ENCODE assay signal across 19 cellular contexts in the genomic region with DNA sequence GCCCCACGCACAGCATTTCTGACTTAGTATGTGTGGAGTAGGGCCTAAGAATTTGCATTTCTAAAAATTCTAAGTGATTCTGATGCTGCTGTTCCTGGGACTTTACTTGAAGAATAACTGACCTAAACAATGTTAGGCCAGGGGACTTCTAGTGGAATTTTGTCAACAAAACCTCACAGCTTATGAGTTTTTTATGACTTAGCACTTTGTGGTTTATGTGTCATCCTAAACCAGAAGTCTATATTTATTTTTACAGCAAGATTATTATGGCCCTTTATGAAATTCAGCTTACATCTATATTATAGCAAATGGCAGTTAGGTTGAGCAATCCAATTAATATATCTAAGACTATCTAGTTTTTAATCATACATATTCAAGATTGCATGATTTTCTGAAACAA. TPM values are rescaled to one million over a fixed set of nuclear protein-coding genes. Genes with fewer than 3 reads are reported as not detected.
DNase-seq lines count a peak whose midpoint lies in the region; ATAC-seq and TF ChIP-seq lines count a peak whose summit lies in the region.
"Had no signal": no experiment of that assay in that cellular context is flagged by ENCODE, and none has a peak within 500 bp of the region (broad histone marks: within the 10 kb centered on the region; RNA-seq: fewer than 3 reads in every experiment).

No MANE protein-coding gene starts in this region.

- H3K4me1 Mint-ChIP-seq in effector memory CD8-positive, alpha-beta T cell (ENCODE audit: low read depth in 2 of 2), result no peaks in the 10 kb centered on the region
- H3K4me1 Mint-ChIP-seq: activated CD4-positive, alpha-beta T cell treated with anti-CD3 and anti-CD28 coated beads, Interleukin-2, amount 10 ng/mL, durations not matched to agents 7 days and 5 days; CD8-positive, alpha-beta memory T cell; nephron had no signal

- H3K4me2 ChIP-seq in smooth muscle cell, result peak overlapping the region; percentile 23

- no peak for TF ChIP-seq EP300 in tibial nerve (IDR thresholded peaks at IDR 0.05)

- WGBS in smooth muscle cell (ENCODE audit: low lambda C conversion rate), result 83% methylated on average over 1 of the region's 1 CpG
- WGBS in tibial nerve, 2 donors, result 95 to 100% methylated on average over 1 of the region's 1 CpG

- H3K27ac Mint-ChIP-seq in effector memory CD8-positive, alpha-beta T cell, result no peak overlapping the region
- H3K27ac Mint-ChIP-seq: activated CD4-positive, alpha-beta T cell treated with anti-CD3 and anti-CD28 coated beads, Interleukin-2, amount 10 ng/mL, durations not matched to agents 7 days and 5 days; CD8-positive, alpha-beta memory T cell; nephron; T-helper 2 cell treated with Interferon-gamma antibody and Interleukin-4, amounts not matched to agents 5 μg/mL and 100 μg/mL, for 36 hours had no signal

- H3K27me3 ChIP-seq in smooth muscle cell (ENCODE audit: low read depth) (peaks cover 7% of the 10 kb centered on the region), tibial nerve (no peaks in the 10 kb centered on the region)
- H3K27me3 ChIP-seq: heart left ventricle, Peyer's patch, right lobe of liver had no signal

- no peak overlapping the region for H3K4me3 ChIP-seq in epithelial cell of esophagus (ENCODE audit: low read length)
- no peak overlapping the region for H3K4me3 ChIP-seq in smooth muscle cell
- H3K4me3 ChIP-seq in tibial nerve, result no peak overlapping the region
- H3K4me3 ChIP-seq: heart left ventricle, Peyer's patch, right lobe of liver had no signal

- no peaks in the 10 kb centered on the region for H3F3A ChIP-seq in smooth muscle cell (ENCODE audit: low read depth)

- peak; percentile 67 for ATAC-seq in GM18868 (IDR thresholded peaks at IDR 0.05; ENCODE audit: unreplicated experiment)
- no peak for ATAC-seq in effector memory CD8-positive, alpha-beta T cell (replicated peaks)
- ATAC-seq: heart left ventricle, left lobe of liver, right lobe of liver had no signal

- H3K27me3 Mint-ChIP-seq in effector memory CD8-positive, alpha-beta T cell, result peaks cover 13 to 33% of the 10 kb centered on the region in 2 donors

- no peaks in the 10 kb centered on the region for H4K20me1 ChIP-seq in smooth muscle cell (ENCODE audit: low read depth)

- H3K79me2 ChIP-seq in smooth muscle cell (ENCODE audit: low read depth), result no peaks in the 10 kb centered on the region

- TF ChIP-seq POLR2A in tibial nerve (IDR thresholded peaks at IDR 0.05), result no peak

- no peak overlapping the region for H2AFZ ChIP-seq in smooth muscle cell (ENCODE audit: low read depth)

- peak; percentile 58 for DNase-seq in MV-4-11 (lab: John Stamatoyannopoulos, UW)
- peak; percentile 17 for DNase-seq in epithelial cell of esophagus (ENCODE audit: low read depth)
- DNase-seq in smooth muscle cell (lab: John Stamatoyannopoulos, UW; ENCODE audit: unreplicated experiment), result no peak
- DNase-seq in effector memory CD8-positive, alpha-beta T cell, result no peak
- no peak for DNase-seq in cardiac septum (ENCODE audit: low spot score)
- DNase-seq in tibial nerve (ENCODE audit: low spot score in 2 of 2), result no peak
- DNase-seq: activated CD4-positive, alpha-beta T cell treated with anti-CD3 and anti-CD28 coated beads, Interleukin-2, amount 10 ng/mL, durations not matched to agents 7 days and 5 days; aorta; CD8-positive, alpha-beta memory T cell; effector CD4-positive, alpha-beta T cell; heart left ventricle; NCI-H1092 treated with DMSO at 0.1 percent for 48 hours; NCI-H226; Peyer's patch; right lobe of liver had no signal

- H3K36me3 ChIP-seq in smooth muscle cell (ENCODE audit: low read depth) (no peaks in the 10 kb centered on the region), tibial nerve (no peaks in the 10 kb centered on the region)
- H3K36me3 ChIP-seq: heart left ventricle, Peyer's patch, right lobe of liver had no signal

- H3K27ac ChIP-seq in smooth muscle cell (ENCODE audit: low read depth), result no peak overlapping the region
- no peak overlapping the region for H3K27ac ChIP-seq in tibial nerve
- H3K27ac ChIP-seq: heart left ventricle, Peyer's patch, right lobe of liver had no signal

- H3K4me3 Mint-ChIP-seq in effector memory CD8-positive, alpha-beta T cell, result no peak overlapping the region
- H3K4me3 Mint-ChIP-seq: activated CD4-positive, alpha-beta T cell treated with anti-CD3 and anti-CD28 coated beads, Interleukin-2, amount 10 ng/mL, durations not matched to agents 7 days and 5 days; CD8-positive, alpha-beta memory T cell; nephron; T-helper 2 cell treated with Interferon-gamma antibody and Interleukin-4, amounts not matched to agents 5 μg/mL and 100 μg/mL, for 36 hours had no signal

- H3K9me3 ChIP-seq in smooth muscle cell (replicated peaks; ENCODE audit: low read depth) (no peaks in the 10 kb centered on the region), tibial nerve (no peaks in the 10 kb centered on the region)
- H3K9me3 ChIP-seq: heart left ventricle, Peyer's patch, right lobe of liver had no signal

- H3K4me1 ChIP-seq in smooth muscle cell (ENCODE audit: low read depth) (no peaks in the 10 kb centered on the region), tibial nerve (no peaks in the 10 kb centered on the region)
- H3K4me1 ChIP-seq: heart left ventricle, Peyer's patch, right lobe of liver had no signal

- TF ChIP-seq CTCF in epithelial cell of esophagus (IDR thresholded peaks at IDR 0.05; ENCODE audit: insufficient read depth, low read depth, low read length, missing control alignments) (no peak), smooth muscle cell (IDR thresholded peaks at IDR 0.05; ENCODE audit: borderline replicate concordance, insufficient read depth, poor library complexity, severe bottlenecking) (no peak), tibial nerve (IDR thresholded peaks at IDR 0.05) (no peak)

- no peak overlapping the region for H3K9ac ChIP-seq in smooth muscle cell (ENCODE audit: low read depth)

- no peaks in the 10 kb centered on the region for H3K36me3 Mint-ChIP-seq in effector memory CD8-positive, alpha-beta T cell (ENCODE audit: insufficient read depth)
- H3K36me3 Mint-ChIP-seq: CD8-positive, alpha-beta memory T cell had no signal

- intact Hi-C loops in cardiac septum (cut with DNase I), result no loop called here

- no peaks in the 10 kb centered on the region for H3K9me3 Mint-ChIP-seq in effector memory CD8-positive, alpha-beta T cell
- H3K9me3 Mint-ChIP-seq: activated CD4-positive, alpha-beta T cell treated with anti-CD3 and anti-CD28 coated beads, Interleukin-2, amount 10 ng/mL, durations not matched to agents 7 days and 5 days; CD8-positive, alpha-beta memory T cell; nephron; T-helper 2 cell treated with Interferon-gamma antibody and Interleukin-4, amounts not matched to agents 5 μg/mL and 100 μg/mL, for 36 hours had no signal

RNA-seq across cellular contexts. Expression of gene BET1, which starts 24.6 kb away (rescaled TPM):
- total RNA-seq in smooth muscle cell (59.6 and 76.3 TPM in 2 replicates), cardiac septum (13.2 TPM), tibial nerve (10 to 100 TPM; 15.3 to 24.9 (median 20.0) TPM)
- 45.9 and 46.8 TPM in 2 replicates for polyA plus RNA-seq in smooth muscle cell

Comparison
In these comparisons a context has a peak if more than half of its experiments do, and no peak if none do; other contexts are left out.
1. DNase-seq: peak in MV-4-11 (single experiment) and epithelial cell of esophagus (single experiment); none in smooth muscle cell (single experiment), effector memory CD8-positive, alpha-beta T cell (0 of 3), cardiac septum (single experiment) and tibial nerve (0 of 2).